In genomic region chr11:64642418-64642735, GRCh38 we compare ENCODE assay signal across 1 cellular context.
TF ChIP-seq lines count a peak whose summit lies in the region.

No MANE protein-coding gene starts in this region.

TF ChIP-seq in HEK293, 187 proteins besides CTCF, POLR2A, EP300 and RAD21:
- TF ChIP-seq ZNF692 (tag by site-specific recombination; IDR thresholded peaks at IDR 0.05), result no peak
- TF ChIP-seq GLIS2 (tag by site-specific recombination; IDR thresholded peaks at IDR 0.05), result peak; percentile 29; the same call in 1 of the 2 replicates
- no peak for TF ChIP-seq ZNF16 (tag by site-specific recombination; IDR thresholded peaks at IDR 0.05; ENCODE audit: low read depth)
- TF ChIP-seq GLIS1 (tag by site-specific recombination; IDR thresholded peaks at IDR 0.05), result peak; percentile 48; the same call in 1 of the 2 replicates
- TF ChIP-seq ZNF26 (tag by site-specific recombination; IDR thresholded peaks at IDR 0.05), result no peak
- TF ChIP-seq ZFHX2 (tag by site-specific recombination; conservative IDR thresholded peaks at IDR 0.05), result peak; percentile 30; the same call in 1 of the 2 replicates
- no peak for TF ChIP-seq ZFP69B (tag by site-specific recombination; IDR thresholded peaks at IDR 0.05)
